In the genomic region with DNA sequence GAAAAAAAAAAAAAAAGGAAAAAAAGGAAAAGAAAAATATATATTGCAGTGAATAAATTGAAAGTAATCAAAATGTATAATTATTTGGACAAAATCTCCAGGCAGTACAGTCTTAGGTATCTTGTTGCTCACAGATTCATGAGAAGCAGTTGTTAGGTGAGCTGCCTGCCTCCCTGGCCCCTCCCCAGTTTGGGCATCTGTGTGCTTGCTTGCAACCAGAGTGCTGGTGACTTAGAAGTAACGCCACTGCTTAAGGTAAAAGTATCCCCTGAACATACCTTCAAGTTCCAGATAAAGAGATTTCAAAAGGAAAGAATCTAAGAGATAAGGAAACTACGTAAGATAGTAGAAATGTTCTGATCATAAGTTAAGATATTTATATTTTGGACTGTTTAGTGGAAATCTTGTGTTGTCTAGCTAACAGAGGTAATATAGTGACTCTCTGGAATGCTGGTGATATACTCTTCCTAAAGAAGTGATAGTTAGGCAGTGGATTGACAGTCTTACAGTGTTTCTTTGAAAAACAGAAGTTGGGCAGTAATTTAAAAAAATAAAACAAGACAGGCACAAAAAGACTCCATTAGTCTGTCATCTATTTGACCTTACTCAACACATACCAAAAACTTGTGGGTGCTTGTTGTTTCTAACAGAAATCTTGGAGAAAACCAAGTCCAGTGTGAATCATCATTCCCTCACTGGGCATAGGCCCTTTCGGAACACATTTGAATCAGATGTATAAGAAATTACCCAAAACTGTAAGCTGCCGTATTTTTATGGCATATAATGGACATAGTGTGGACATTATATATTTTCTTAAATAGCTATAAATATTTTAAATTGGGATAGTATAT, we compare ENCODE assay signal across 20 cellular contexts. TPM values are rescaled to one million over a fixed set of nuclear protein-coding genes. Genes with fewer than 3 reads are reported as not detected.
DNase-seq lines count a peak whose midpoint lies in the region; ATAC-seq and TF ChIP-seq lines count a peak whose summit lies in the region.
"Had no signal": no experiment of that assay in that cellular context is flagged by ENCODE, and none has a peak within 500 bp of the region (broad histone marks: within the 10 kb centered on the region; RNA-seq: fewer than 3 reads in every experiment).

No MANE protein-coding gene starts in this region.

- CTCF ChIA-PET in CD4-positive, alpha-beta T cell (lab: Charles Lee), result interaction anchor here (0.7 to 0.8 kb wide), 2 partner anchors 19 to 791 kb away, joined by 3 read pairs; no protein-coding TSS in a partner anchor

- WGBS in mesenchymal stem cell, result 97% methylated on average over 1 of the region's 4 CpGs

- POLR2A ChIA-PET in CD4-positive, alpha-beta T cell (lab: Charles Lee), result interaction anchor here (0.9 kb wide), 1 partner anchor 118 kb away, joined by 4 read pairs; no protein-coding TSS in a partner anchor

- no peak overlapping the region for H3K27ac Mint-ChIP-seq in CD4-positive, alpha-beta T cell
- H3K27ac Mint-ChIP-seq in chondrocyte (ENCODE audit: unreplicated experiment), result peak overlapping the region; percentile 89
- H3K27ac Mint-ChIP-seq: activated CD4-positive, alpha-beta T cell treated with anti-CD3 and anti-CD28 coated beads, Interleukin-2, amount 10 ng/mL, durations not matched to agents 7 days and 5 days; activated T-cell treated with anti-CD3 and anti-CD28 coated beads, Interleukin-2, amount 50 U/mL, for 72 hours had no signal

- H2BK120ac ChIP-seq in mesenchymal stem cell (ENCODE audit: low read depth, low read length), result no peak overlapping the region

- no peaks in the 10 kb centered on the region for H3K9me3 Mint-ChIP-seq in CD4-positive, alpha-beta T cell
- no peaks in the 10 kb centered on the region for H3K9me3 Mint-ChIP-seq in chondrocyte (ENCODE audit: low read depth)
- H3K9me3 Mint-ChIP-seq: activated CD4-positive, alpha-beta T cell treated with anti-CD3 and anti-CD28 coated beads, Interleukin-2, amount 10 ng/mL, durations not matched to agents 7 days and 5 days; activated T-cell treated with anti-CD3 and anti-CD28 coated beads, Interleukin-2, amount 50 U/mL, for 72 hours; naive B cell had no signal

- H3K4me3 ChIP-seq in mesenchymal stem cell (ENCODE audit: insufficient read depth in 1 of 2, low read depth in 1 of 2, low read length in 2 of 2), result no peak overlapping the region
- H3K4me3 ChIP-seq: SJSA1 had no signal

- no peaks in the 10 kb centered on the region for H3K36me3 Mint-ChIP-seq in CD4-positive, alpha-beta T cell (ENCODE audit: low read depth)
- H3K36me3 Mint-ChIP-seq in chondrocyte (ENCODE audit: low read depth), result no peaks in the 10 kb centered on the region

- H2BK5ac ChIP-seq in mesenchymal stem cell (ENCODE audit: low read depth, low read length, poor library complexity, severe bottlenecking), result no peak overlapping the region

- peaks cover 19% of the 10 kb centered on the region for H3K4me1 Mint-ChIP-seq in CD4-positive, alpha-beta T cell (ENCODE audit: low read depth)
- peaks cover 62% of the 10 kb centered on the region for H3K4me1 Mint-ChIP-seq in chondrocyte (ENCODE audit: low read depth)
- H3K4me1 Mint-ChIP-seq: activated CD4-positive, alpha-beta T cell treated with anti-CD3 and anti-CD28 coated beads, Interleukin-2, amount 10 ng/mL, durations not matched to agents 7 days and 5 days had no signal

- peaks cover 0 to 3% of the 10 kb centered on the region in 2 experiments for H3K36me3 ChIP-seq in mesenchymal stem cell (ENCODE audit: control insufficient read depth in 1 of 2, insufficient read depth in 2 of 2, low read depth in 1 of 2, low read length in 2 of 2)

- H3K79me1 ChIP-seq in mesenchymal stem cell (replicated peaks; ENCODE audit: low read length, poor library complexity, severe bottlenecking), result peaks cover 12% of the 10 kb centered on the region

- peak overlapping the region; percentile 89 for H2AK5ac ChIP-seq in mesenchymal stem cell (ENCODE audit: low read length, severe bottlenecking)

- ATAC-seq in CD4-positive, alpha-beta T cell (ENCODE audit: poor library complexity), result no peak
- ATAC-seq in GM19455 (IDR thresholded peaks at IDR 0.05; ENCODE audit: unreplicated experiment) (no peak), GM18498 (IDR thresholded peaks at IDR 0.05; ENCODE audit: unreplicated experiment) (no peak)
- ATAC-seq: activated T-cell treated with anti-CD3 and anti-CD28 coated beads, Interleukin-2, amount 50 U/mL, for 72 hours; left ventricle myocardium superior had no signal

- no peak overlapping the region for H4K91ac ChIP-seq in mesenchymal stem cell (ENCODE audit: low read length)

- no peak overlapping the region for H3K4ac ChIP-seq in mesenchymal stem cell (ENCODE audit: low read depth in 1 of 2, low read length in 2 of 2)

- DNase-seq in CD4-positive, alpha-beta T cell, result no peak
- DNase-seq in M059J (ENCODE audit: low read depth) (peak; percentile 65), chondrocyte (ENCODE audit: low spot score) (no peak), mesenchymal stem cell (no peak), inferior parietal cortex (ENCODE audit: extremely low spot score) (no peak), NCI-H2227 treated with DMSO at 0.1 percent for 48 hours (lab: John Stamatoyannopoulos, UW) (no peak)
- DNase-seq: activated CD4-positive, alpha-beta T cell treated with anti-CD3 and anti-CD28 coated beads, Interleukin-2, amount 10 ng/mL, durations not matched to agents 7 days and 5 days; activated T-cell treated with anti-CD3 and anti-CD28 coated beads, Interleukin-2, amount 50 U/mL, for 72 hours; AML-193; cortex of kidney; GOT3; left ventricle myocardium superior; naive B cell; NCI-H187 treated with DMSO at 0.1 percent for 48 hours; NCI-H524; retina; substantia nigra had no signal

- no peak overlapping the region for H3K23ac ChIP-seq in mesenchymal stem cell (ENCODE audit: low read length in 2 of 2)

- TF ChIP-seq CTCF in CD4-positive, alpha-beta T cell (IDR thresholded peaks at IDR 0.05), result peak; percentile 13
- no peak for TF ChIP-seq CTCF in chondrocyte (IDR thresholded peaks at IDR 0.05)

- no peaks in the 10 kb centered on the region for H3K27me3 Mint-ChIP-seq in CD4-positive, alpha-beta T cell
- H3K27me3 Mint-ChIP-seq in chondrocyte (ENCODE audit: low read depth), result no peaks in the 10 kb centered on the region
- H3K27me3 Mint-ChIP-seq: activated CD4-positive, alpha-beta T cell treated with anti-CD3 and anti-CD28 coated beads, Interleukin-2, amount 10 ng/mL, durations not matched to agents 7 days and 5 days; naive B cell had no signal

- no peak overlapping the region for H4K8ac ChIP-seq in mesenchymal stem cell (ENCODE audit: low read length)

- no peak overlapping the region for H2AFZ ChIP-seq in mesenchymal stem cell (ENCODE audit: low read depth, low read length)

- no peak overlapping the region for H2BK12ac ChIP-seq in mesenchymal stem cell (ENCODE audit: low read length in 2 of 2)

- no peaks in the 10 kb centered on the region for H3K27me3 ChIP-seq in CD4-positive, alpha-beta T cell (ENCODE audit: control insufficient read depth, insufficient read depth, low read length)
- no peaks in the 10 kb centered on the region for H3K27me3 ChIP-seq in mesenchymal stem cell (ENCODE audit: control insufficient read depth in 1 of 2, insufficient read depth in 1 of 2, low read length in 2 of 2)
- H3K27me3 ChIP-seq: SJSA1 had no signal

- H3K9me3 ChIP-seq in CD4-positive, alpha-beta T cell (ENCODE audit: control insufficient read depth, low read length), result no peaks in the 10 kb centered on the region
- H3K9me3 ChIP-seq in mesenchymal stem cell (ENCODE audit: control insufficient read depth, low read length), result no peaks in the 10 kb centered on the region
- H3K9me3 ChIP-seq: SJSA1 had no signal

- no peak overlapping the region for H3K4me3 Mint-ChIP-seq in CD4-positive, alpha-beta T cell
- no peak overlapping the region for H3K4me3 Mint-ChIP-seq in chondrocyte (ENCODE audit: unreplicated experiment)
- H3K4me3 Mint-ChIP-seq: activated CD4-positive, alpha-beta T cell treated with anti-CD3 and anti-CD28 coated beads, Interleukin-2, amount 10 ng/mL, durations not matched to agents 7 days and 5 days; activated T-cell treated with anti-CD3 and anti-CD28 coated beads, Interleukin-2, amount 50 U/mL, for 72 hours; naive B cell had no signal

- intact Hi-C loops in CD4-positive, alpha-beta T cell (cut with DNase I, micrococcal nuclease), result no loop called here

- H3K4me1 ChIP-seq in mesenchymal stem cell (ENCODE audit: control insufficient read depth, insufficient read depth, low read depth, low read length), result peaks cover 12% of the 10 kb centered on the region

- H3K4me2 ChIP-seq in mesenchymal stem cell (ENCODE audit: low read length, poor library complexity, severe bottlenecking), result no peak overlapping the region

- no peak overlapping the region for H3K18ac ChIP-seq in mesenchymal stem cell (ENCODE audit: low read depth in 1 of 2, low read length in 2 of 2)

- peak overlapping the region; percentile 7 for H3K9ac ChIP-seq in mesenchymal stem cell (ENCODE audit: low read length)

- H3K14ac ChIP-seq in mesenchymal stem cell (ENCODE audit: low read length in 2 of 2), result no peak overlapping the region

- H3K27ac ChIP-seq in CD4-positive, alpha-beta T cell (ENCODE audit: low read depth, low read length), result no peak overlapping the region
- no peak overlapping the region for H3K27ac ChIP-seq in mesenchymal stem cell (ENCODE audit: low read length, poor library complexity, severe bottlenecking)
- H3K27ac ChIP-seq: SJSA1 had no signal

- H2BK15ac ChIP-seq in mesenchymal stem cell (ENCODE audit: low read depth, poor library complexity, severe bottlenecking), result no peak overlapping the region

RNA-seq across cellular contexts. Expression of gene KCTD4, which starts 38.3 kb away (rescaled TPM):
- not detected for total RNA-seq in CD4-positive, alpha-beta T cell
- total RNA-seq in M059J (2014; rRNA removed; shearing (Covaris generic)), result 0.05 and 0.22 TPM in 2 replicates
- total RNA-seq in chondrocyte, result not detected in 3 replicates
- polyA plus RNA-seq in mesenchymal stem cell (2013, experiment 1 of 2), result not detected
- not detected for polyA plus RNA-seq in mesenchymal stem cell (2013, experiment 2 of 2)
- total RNA-seq: activated CD4-positive, alpha-beta T cell treated with anti-CD3 and anti-CD28 coated beads, Interleukin-2, amount 10 ng/mL, durations not matched to agents 7 days and 5 days; activated T-cell treated with anti-CD3 and anti-CD28 coated beads, Interleukin-2, amount 50 U/mL, for 72 hours; left ventricle myocardium superior had no signal
